Comparison of ENCODE assay signal across 9 cellular contexts in the genomic region with DNA sequence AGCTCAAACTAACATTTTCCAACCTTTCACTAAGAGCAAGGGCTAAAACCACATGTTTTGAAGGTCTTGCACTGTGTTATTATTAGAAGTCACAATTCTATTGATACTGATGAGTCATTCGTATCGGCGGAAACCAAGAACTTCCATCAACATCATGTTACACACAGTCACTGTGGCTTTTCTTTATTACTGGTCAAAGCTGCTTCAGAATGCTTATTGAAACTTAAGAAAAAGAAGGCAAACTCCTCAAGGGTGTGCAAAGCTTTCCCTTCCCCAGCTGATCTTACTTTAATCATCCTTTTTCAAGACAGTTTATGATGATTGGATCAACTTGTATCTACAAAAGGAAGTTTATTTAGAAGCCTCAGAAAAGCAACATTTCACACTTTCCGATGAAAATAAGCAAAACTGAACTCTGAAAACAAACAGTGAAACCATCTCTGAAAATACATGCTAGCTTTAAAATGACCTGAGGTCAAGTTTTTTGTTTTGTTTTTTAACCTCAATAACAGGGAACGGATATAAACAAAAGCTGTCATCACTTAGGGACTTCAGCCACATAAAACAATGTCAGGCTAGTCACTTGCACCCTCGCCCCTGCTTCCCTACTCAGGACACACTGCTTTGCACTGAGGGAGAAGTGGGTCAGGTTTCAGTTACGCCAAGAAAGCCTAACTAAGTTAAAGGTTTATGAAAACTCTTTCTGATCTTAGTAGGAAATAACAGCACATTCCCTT. TPM values are rescaled to one million over a fixed set of nuclear protein-coding genes. Genes with fewer than 3 reads are reported as not detected.
A peak's percentile ranks its signal among the peaks of the same experiment; 100 is the strongest.
DNase-seq lines count a peak whose midpoint lies in the region; ATAC-seq and TF ChIP-seq lines count a peak whose summit lies in the region.
"Had no signal": no experiment of that assay in that cellular context is flagged by ENCODE, and none has a peak within 500 bp of the region (broad histone marks: within the 10 kb centered on the region; RNA-seq: fewer than 3 reads in every experiment).

No MANE protein-coding gene starts in this region.

- intact Hi-C loops in colonic mucosa (cut with DNase I): loop anchor here (5.0 kb wide), 2 partner anchors 107 to 313 kb away; no protein-coding TSS in a partner anchor

- H3K9me3 ChIP-seq in OCI-LY1 (ENCODE audit: low read length) (no peaks in the 10 kb centered on the region), colonic mucosa (no peaks in the 10 kb centered on the region), mucosa of rectum (ENCODE audit: control insufficient read depth in 2 of 2, low read length in 2 of 2) (no peaks in the 10 kb centered on the region)

- H3K9me2 ChIP-seq in OCI-LY1 (ENCODE audit: low read depth, low read length): no peaks in the 10 kb centered on the region

- H3K4me2 ChIP-seq in OCI-LY1 (ENCODE audit: low read length): peak overlapping the region; percentile 94

- H3K9ac ChIP-seq in OCI-LY1 (ENCODE audit: low read length): peak overlapping the region; percentile 26; the same call in 1 of the 2 replicates
- H3K9ac ChIP-seq in colonic mucosa (ENCODE audit: low read depth in 2 of 2, low read length in 2 of 2): peak overlapping the region in 1 of 2 donors; percentile 29
- H3K9ac ChIP-seq in mucosa of rectum (ENCODE audit: low read depth in 1 of 2, low read length in 2 of 2): peak overlapping the region in 1 of 2 donors; percentile 24

- H3K4me3 ChIP-seq in OCI-LY1 (ENCODE audit: low read depth, low read length, poor library complexity, severe bottlenecking): peak overlapping the region; percentile 46
- no peak overlapping the region for H3K4me3 ChIP-seq in colonic mucosa
- peak overlapping the region in 1 of 2 donors; percentile 48 for H3K4me3 ChIP-seq in mucosa of rectum (ENCODE audit: low read length in 2 of 2)

- no peaks in the 10 kb centered on the region for H4K20me1 ChIP-seq in OCI-LY1 (ENCODE audit: insufficient read depth, low read length)

- H3K4me1 ChIP-seq in OCI-LY1 (ENCODE audit: insufficient read depth, low read length, severe bottlenecking) (peaks cover 99% of the 10 kb centered on the region), colonic mucosa (no peaks in the 10 kb centered on the region), mucosa of rectum (ENCODE audit: control insufficient read depth in 2 of 2, insufficient read depth in 2 of 2, low read length in 2 of 2) (peaks cover 3 to 14% of the 10 kb centered on the region in 2 donors)

- H3K79me2 ChIP-seq in OCI-LY1 (ENCODE audit: insufficient read depth, low read length): peaks cover 100% of the 10 kb centered on the region

- ATAC-seq in HG02763 (IDR thresholded peaks at IDR 0.05; ENCODE audit: unreplicated experiment): peak; percentile 76
- no peak for ATAC-seq in omental fat pad (ENCODE audit: low FRiP score)

- DNase-seq in NOMO-1 (lab: John Stamatoyannopoulos, UW; ENCODE audit: unreplicated experiment in 2 of 2) (peak; percentile 8 to 50), NOMO-1 treated with dmso at 0.1 percent for 144 hours (lab: John Stamatoyannopoulos, UW; ENCODE audit: unreplicated experiment) (no peak), colonic mucosa (no peak), omental fat pad (ENCODE audit: low spot score) (no peak), activated gamma-delta T cell (lab: John Stamatoyannopoulos, UW) (no peak)

- TF ChIP-seq CTCF in OCI-LY1 (IDR thresholded peaks at IDR 0.05; ENCODE audit: low read length) (no peak), colonic mucosa (IDR thresholded peaks at IDR 0.05) (no peak), omental fat pad (IDR thresholded peaks at IDR 0.05) (no peak)

- H2AFZ ChIP-seq in OCI-LY1 (ENCODE audit: low read length): no peak overlapping the region

- H3K36me3 ChIP-seq in OCI-LY1 (ENCODE audit: insufficient read depth, low read length) (peaks cover 61% of the 10 kb centered on the region), colonic mucosa (no peaks in the 10 kb centered on the region), mucosa of rectum (ENCODE audit: control insufficient read depth in 2 of 2, insufficient read depth in 2 of 2, low read length in 2 of 2) (no peaks in the 10 kb centered on the region)

- H3F3A ChIP-seq in OCI-LY1 (ENCODE audit: insufficient read depth, low read length): peaks cover 32% of the 10 kb centered on the region

- H3K27me3 ChIP-seq in OCI-LY1 (ENCODE audit: insufficient read depth, low read length) (no peaks in the 10 kb centered on the region), colonic mucosa (no peaks in the 10 kb centered on the region), mucosa of rectum (ENCODE audit: control insufficient read depth in 2 of 2, insufficient read depth in 2 of 2, low read length in 2 of 2) (no peaks in the 10 kb centered on the region)

- H3K27ac ChIP-seq in OCI-LY1 (ENCODE audit: low read depth, low read length, poor library complexity, severe bottlenecking): peak overlapping the region; percentile 93
- H3K27ac ChIP-seq in colonic mucosa: peak overlapping the region; percentile 10
- peak overlapping the region; percentile 37 to 56 for H3K27ac ChIP-seq in mucosa of rectum (ENCODE audit: low read depth in 2 of 2, low read length in 2 of 2)
- H3K27ac ChIP-seq: C4-2B had no signal

RNA-seq across cellular contexts. Expression of gene BACH2, which starts 11.7 kb away (rescaled TPM):
- total RNA-seq in colonic mucosa (1 to 10 TPM in 1 of 2 donors, under 1 TPM in 1; 0.52 to 1.2 TPM), omental fat pad (1 to 10 TPM; 4.0 to 9.4 (median 7.0) TPM)

Comparison
In these comparisons a context has a peak if more than half of its experiments do, and no peak if none do; other contexts are left out.
1. DNase-seq: peak in NOMO-1 (2 of 2); none in NOMO-1 treated with dmso at 0.1 percent for 144 hours (single experiment), colonic mucosa (single experiment), omental fat pad (single experiment) and activated gamma-delta T cell (single experiment).
2. H3K27ac ChIP-seq: peak in every context shown above with its lines; median percentile 93 in OCI-LY1; 46 in mucosa of rectum; 10 in colonic mucosa.